ENCODE assay signal across 1 cellular context in the genomic region with DNA sequence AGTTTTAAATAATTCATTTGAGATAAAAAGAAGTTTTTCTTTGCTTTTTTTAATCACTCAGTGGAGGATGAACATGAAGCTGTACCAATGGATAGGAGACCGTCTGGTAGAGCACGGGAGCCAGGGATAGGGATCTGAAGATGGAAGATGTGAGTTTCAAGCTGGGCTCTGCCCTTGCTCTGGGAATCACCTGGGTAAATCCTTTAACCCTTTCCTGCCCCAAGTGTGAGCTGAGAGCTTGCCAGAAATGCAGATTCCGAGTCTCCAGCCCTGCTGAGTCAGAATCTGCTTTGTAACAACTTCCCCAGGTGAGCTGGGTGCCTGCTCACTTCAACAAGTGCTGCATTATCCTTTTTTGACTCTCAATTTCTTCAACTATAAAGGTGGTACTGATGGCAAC.
TF ChIP-seq lines count a peak whose summit lies in the region.

No MANE protein-coding gene starts in this region.

TF ChIP-seq in GM23338, 12 proteins besides CTCF, POLR2A, EP300 and RAD21:
- TF ChIP-seq ZNF331 (CRISPR knock-in tag; IDR thresholded peaks at IDR 0.05; ENCODE audit: low read depth) (no peak), POLR2AphosphoS5 (IDR thresholded peaks at IDR 0.05; ENCODE audit: low read depth) (no peak), STAT1 (IDR thresholded peaks at IDR 0.05; ENCODE audit: unreplicated experiment) (no peak), EZH2 (IDR thresholded peaks at IDR 0.05; ENCODE audit: low read depth, unreplicated experiment) (no peak), EZH2phosphoT487 (IDR thresholded peaks at IDR 0.05; ENCODE audit: unreplicated experiment) (no peak), CREB1 (CRISPR knock-in tag; IDR thresholded peaks at IDR 0.05; ENCODE audit: low read depth) (no peak), ZNF114 (CRISPR knock-in tag; IDR thresholded peaks at IDR 0.05) (no peak), JUNB (IDR thresholded peaks at IDR 0.05; ENCODE audit: unreplicated experiment) (no peak), NANOG (IDR thresholded peaks at IDR 0.05; ENCODE audit: borderline replicate concordance) (no peak)
- TF ChIP-seq, protein P1, sequence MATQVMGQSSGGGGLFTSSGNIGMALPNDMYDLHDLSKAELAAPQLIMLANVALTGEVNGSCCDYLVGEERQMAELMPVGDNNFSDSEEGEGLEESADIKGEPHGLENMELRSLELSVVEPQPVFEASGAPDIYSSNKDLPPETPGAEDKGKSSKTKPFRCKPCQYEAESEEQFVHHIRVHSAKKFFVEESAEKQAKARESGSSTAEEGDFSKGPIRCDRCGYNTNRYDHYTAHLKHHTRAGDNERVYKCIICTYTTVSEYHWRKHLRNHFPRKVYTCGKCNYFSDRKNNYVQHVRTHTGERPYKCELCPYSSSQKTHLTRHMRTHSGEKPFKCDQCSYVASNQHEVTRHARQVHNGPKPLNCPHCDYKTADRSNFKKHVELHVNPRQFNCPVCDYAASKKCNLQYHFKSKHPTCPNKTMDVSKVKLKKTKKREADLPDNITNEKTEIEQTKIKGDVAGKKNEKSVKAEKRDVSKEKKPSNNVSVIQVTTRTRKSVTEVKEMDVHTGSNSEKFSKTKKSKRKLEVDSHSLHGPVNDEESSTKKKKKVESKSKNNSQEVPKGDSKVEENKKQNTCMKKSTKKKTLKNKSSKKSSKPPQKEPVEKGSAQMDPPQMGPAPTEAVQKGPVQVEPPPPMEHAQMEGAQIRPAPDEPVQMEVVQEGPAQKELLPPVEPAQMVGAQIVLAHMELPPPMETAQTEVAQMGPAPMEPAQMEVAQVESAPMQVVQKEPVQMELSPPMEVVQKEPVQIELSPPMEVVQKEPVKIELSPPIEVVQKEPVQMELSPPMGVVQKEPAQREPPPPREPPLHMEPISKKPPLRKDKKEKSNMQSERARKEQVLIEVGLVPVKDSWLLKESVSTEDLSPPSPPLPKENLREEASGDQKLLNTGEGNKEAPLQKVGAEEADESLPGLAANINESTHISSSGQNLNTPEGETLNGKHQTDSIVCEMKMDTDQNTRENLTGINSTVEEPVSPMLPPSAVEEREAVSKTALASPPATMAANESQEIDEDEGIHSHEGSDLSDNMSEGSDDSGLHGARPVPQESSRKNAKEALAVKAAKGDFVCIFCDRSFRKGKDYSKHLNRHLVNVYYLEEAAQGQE (IDR thresholded peaks at IDR 0.05; ENCODE audit: unreplicated experiment) = no peak
- TF ChIP-seq, protein P2, sequence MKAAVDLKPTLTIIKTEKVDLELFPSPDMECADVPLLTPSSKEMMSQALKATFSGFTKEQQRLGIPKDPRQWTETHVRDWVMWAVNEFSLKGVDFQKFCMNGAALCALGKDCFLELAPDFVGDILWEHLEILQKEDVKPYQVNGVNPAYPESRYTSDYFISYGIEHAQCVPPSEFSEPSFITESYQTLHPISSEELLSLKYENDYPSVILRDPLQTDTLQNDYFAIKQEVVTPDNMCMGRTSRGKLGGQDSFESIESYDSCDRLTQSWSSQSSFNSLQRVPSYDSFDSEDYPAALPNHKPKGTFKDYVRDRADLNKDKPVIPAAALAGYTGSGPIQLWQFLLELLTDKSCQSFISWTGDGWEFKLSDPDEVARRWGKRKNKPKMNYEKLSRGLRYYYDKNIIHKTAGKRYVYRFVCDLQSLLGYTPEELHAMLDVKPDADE (IDR thresholded peaks at IDR 0.05) = no peak
- TF ChIP-seq, protein P3, sequence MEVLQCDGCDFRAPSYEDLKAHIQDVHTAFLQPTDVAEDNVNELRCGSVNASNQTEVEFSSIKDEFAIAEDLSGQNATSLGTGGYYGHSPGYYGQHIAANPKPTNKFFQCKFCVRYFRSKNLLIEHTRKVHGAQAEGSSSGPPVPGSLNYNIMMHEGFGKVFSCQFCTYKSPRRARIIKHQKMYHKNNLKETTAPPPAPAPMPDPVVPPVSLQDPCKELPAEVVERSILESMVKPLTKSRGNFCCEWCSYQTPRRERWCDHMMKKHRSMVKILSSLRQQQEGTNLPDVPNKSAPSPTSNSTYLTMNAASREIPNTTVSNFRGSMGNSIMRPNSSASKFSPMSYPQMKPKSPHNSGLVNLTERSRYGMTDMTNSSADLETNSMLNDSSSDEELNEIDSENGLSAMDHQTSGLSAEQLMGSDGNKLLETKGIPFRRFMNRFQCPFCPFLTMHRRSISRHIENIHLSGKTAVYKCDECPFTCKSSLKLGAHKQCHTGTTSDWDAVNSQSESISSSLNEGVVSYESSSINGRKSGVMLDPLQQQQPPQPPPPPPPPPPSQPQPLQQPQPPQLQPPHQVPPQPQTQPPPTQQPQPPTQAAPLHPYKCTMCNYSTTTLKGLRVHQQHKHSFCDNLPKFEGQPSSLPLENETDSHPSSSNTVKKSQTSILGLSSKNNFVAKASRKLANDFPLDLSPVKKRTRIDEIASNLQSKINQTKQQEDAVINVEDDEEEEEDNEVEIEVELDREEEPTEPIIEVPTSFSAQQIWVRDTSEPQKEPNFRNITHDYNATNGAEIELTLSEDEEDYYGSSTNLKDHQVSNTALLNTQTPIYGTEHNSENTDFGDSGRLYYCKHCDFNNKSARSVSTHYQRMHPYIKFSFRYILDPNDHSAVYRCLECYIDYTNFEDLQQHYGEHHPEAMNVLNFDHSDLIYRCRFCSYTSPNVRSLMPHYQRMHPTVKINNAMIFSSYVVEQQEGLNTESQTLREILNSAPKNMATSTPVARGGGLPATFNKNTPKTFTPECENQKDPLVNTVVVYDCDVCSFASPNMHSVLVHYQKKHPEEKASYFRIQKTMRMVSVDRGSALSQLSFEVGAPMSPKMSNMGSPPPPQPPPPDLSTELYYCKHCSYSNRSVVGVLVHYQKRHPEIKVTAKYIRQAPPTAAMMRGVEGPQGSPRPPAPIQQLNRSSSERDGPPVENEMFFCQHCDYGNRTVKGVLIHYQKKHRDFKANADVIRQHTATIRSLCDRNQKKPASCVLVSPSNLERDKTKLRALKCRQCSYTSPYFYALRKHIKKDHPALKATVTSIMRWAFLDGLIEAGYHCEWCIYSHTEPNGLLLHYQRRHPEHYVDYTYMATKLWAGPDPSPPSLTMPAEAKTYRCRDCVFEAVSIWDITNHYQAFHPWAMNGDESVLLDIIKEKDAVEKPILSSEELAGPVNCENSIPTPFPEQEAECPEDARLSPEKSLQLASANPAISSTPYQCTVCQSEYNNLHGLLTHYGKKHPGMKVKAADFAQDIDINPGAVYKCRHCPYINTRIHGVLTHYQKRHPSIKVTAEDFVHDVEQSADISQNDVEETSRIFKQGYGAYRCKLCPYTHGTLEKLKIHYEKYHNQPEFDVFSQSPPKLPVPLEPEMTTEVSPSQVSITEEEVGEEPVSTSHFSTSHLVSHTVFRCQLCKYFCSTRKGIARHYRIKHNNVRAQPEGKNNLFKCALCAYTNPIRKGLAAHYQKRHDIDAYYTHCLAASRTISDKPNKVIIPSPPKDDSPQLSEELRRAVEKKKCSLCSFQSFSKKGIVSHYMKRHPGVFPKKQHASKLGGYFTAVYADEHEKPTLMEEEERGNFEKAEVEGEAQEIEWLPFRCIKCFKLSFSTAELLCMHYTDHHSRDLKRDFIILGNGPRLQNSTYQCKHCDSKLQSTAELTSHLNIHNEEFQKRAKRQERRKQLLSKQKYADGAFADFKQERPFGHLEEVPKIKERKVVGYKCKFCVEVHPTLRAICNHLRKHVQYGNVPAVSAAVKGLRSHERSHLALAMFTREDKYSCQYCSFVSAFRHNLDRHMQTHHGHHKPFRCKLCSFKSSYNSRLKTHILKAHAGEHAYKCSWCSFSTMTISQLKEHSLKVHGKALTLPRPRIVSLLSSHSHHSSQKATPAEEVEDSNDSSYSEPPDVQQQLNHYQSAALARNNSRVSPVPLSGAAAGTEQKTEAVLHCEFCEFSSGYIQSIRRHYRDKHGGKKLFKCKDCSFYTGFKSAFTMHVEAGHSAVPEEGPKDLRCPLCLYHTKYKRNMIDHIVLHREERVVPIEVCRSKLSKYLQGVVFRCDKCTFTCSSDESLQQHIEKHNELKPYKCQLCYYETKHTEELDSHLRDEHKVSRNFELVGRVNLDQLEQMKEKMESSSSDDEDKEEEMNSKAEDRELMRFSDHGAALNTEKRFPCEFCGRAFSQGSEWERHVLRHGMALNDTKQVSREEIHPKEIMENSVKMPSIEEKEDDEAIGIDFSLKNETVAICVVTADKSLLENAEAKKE (CRISPR knock-in tag; IDR thresholded peaks at IDR 0.05) = no peak
